12 cellular contexts compared by ENCODE assay signal in the genomic region with DNA sequence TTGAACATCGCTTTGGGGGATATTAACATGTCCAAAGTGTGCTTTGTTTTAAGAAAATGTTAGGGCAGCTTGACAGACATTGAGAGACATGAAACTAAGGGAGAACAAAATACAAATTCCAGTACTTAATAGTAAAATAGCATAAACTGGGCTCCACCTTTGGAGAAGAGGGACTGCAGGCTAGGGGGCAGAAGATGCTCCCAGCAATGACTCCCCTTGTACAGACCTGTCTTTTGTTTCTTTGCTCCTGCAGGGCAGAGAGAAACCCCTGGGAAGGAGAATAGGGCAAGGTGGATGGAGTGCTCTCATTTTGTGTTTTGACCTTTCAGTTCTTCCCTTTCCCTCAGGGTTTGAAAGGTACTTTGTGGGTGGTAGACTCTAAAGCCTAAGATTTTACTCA.
"Had no signal": no experiment of that assay in that cellular context is flagged by ENCODE, and none has a peak within 500 bp of the region (broad histone marks: within the 10 kb centered on the region; RNA-seq: fewer than 3 reads in every experiment).

No MANE protein-coding gene starts in this region.

- H3K4me3 ChIP-seq: body of pancreas, gastrocnemius medialis, pancreas, thoracic aorta had no signal

- H3K27ac Mint-ChIP-seq: activated CD8-positive, alpha-beta T cell treated with anti-CD3 and anti-CD28 coated beads, Interleukin-2, amount 10 ng/mL, durations not matched to agents 7 days and 5 days had no signal

- H3K27ac ChIP-seq: body of pancreas, gastrocnemius medialis, pancreas, thoracic aorta had no signal

- H3K27me3 ChIP-seq: body of pancreas, gastrocnemius medialis, pancreas had no signal

- H3K4me1 Mint-ChIP-seq: stimulated activated naive CD8-positive, alpha-beta T cell treated with anti-CD3 and anti-CD28 coated beads, Interleukin-15, amount 100 ng/mL, for 72 hours had no signal

- H3K9me3 Mint-ChIP-seq: stimulated activated naive CD8-positive, alpha-beta T cell treated with anti-CD3 and anti-CD28 coated beads, Interleukin-15, amount 100 ng/mL, for 72 hours had no signal

- H3K4me1 ChIP-seq: body of pancreas, pancreas had no signal

- DNase-seq: activated CD8-positive, alpha-beta T cell treated with anti-CD3 and anti-CD28 coated beads, Interleukin-2, amount 10 ng/mL, durations not matched to agents 7 days and 5 days; activated naive CD4-positive, alpha-beta T cell treated with anti-CD3 and anti-CD28 coated beads, Interleukin-2, amount 50 U/mL, for 16 hours; body of pancreas; gastrocnemius medialis; left ventricle myocardium superior; mesenchymal stem cell; pancreas; stimulated activated CD4-positive, alpha-beta T cell treated with anti-CD3 and anti-CD28 coated beads, Interleukin-15, amount 100 ng/mL, for 24 hours; stimulated activated CD4-positive, alpha-beta T cell treated with anti-CD3 and anti-CD28 coated beads, Interleukin-4, amount 100 ng/mL, for 24 hours; stimulated activated naive CD8-positive, alpha-beta T cell treated with anti-CD3 and anti-CD28 coated beads, Interleukin-15, amount 100 ng/mL, for 72 hours; SW 1271 had no signal

- H3K36me3 ChIP-seq: gastrocnemius medialis, pancreas, thoracic aorta had no signal

- H3K27me3 Mint-ChIP-seq: stimulated activated naive CD8-positive, alpha-beta T cell treated with anti-CD3 and anti-CD28 coated beads, Interleukin-15, amount 100 ng/mL, for 72 hours had no signal

- H3K9me3 ChIP-seq: body of pancreas, gastrocnemius medialis, pancreas, thoracic aorta had no signal

- H3K4me3 Mint-ChIP-seq: activated CD8-positive, alpha-beta T cell treated with anti-CD3 and anti-CD28 coated beads, Interleukin-2, amount 10 ng/mL, durations not matched to agents 7 days and 5 days; stimulated activated naive CD8-positive, alpha-beta T cell treated with anti-CD3 and anti-CD28 coated beads, Interleukin-15, amount 100 ng/mL, for 72 hours had no signal
